In the genomic region with DNA sequence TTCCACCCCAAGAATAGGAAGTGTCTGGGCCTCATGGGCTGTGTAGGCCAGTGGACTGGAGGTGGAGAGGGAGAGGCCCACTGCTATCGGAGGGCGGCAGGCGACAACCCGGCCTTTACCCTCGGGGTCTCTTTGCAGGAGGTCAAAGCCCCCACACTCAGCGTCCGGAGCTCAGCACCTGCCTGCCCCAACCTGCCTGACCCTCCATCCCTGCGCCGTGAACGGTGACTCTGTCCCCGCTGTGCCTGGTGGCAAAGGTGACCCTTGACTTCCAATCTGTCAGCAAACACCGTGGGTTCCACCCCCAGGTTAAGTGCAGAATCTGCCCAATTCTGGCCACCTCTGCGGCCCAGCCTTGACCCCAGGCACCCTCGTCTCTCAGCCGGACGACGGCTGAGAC, we compare ENCODE assay signal across 27 cellular contexts. TPM values are rescaled to one million over a fixed set of nuclear protein-coding genes. Genes with fewer than 3 reads are reported as not detected.
DNase-seq lines count a peak whose midpoint lies in the region; ATAC-seq, FAIRE-seq and TF ChIP-seq lines count a peak whose summit lies in the region.
"Had no signal": no experiment of that assay in that cellular context is flagged by ENCODE, and none has a peak within 500 bp of the region (broad histone marks: within the 10 kb centered on the region; RNA-seq: fewer than 3 reads in every experiment).

No MANE protein-coding gene starts in this region.

- intact Hi-C loops in natural killer cell (cut with micrococcal nuclease) = no loop called here
- intact Hi-C loops in Calu3 (cut with micrococcal nuclease; ENCODE audit: unreplicated experiment) = no loop called here

- peaks cover 3 to 8% of the 10 kb centered on the region in 2 donors for H3K27me3 Mint-ChIP-seq in natural killer cell treated with Interleukin-12 subunit alpha and Interleukin-12 subunit beta and Interleukin-15 and Interleukin-18, amount 100 ng/mL, for 72 hours
- peaks cover 0 to 6% of the 10 kb centered on the region in 2 donors for H3K27me3 Mint-ChIP-seq in natural killer cell (ENCODE audit: low read depth in 2 of 2)
- peaks cover 63% of the 10 kb centered on the region for H3K27me3 Mint-ChIP-seq in H9 (ENCODE audit: low read depth)
- H3K27me3 Mint-ChIP-seq in Calu3 (ENCODE audit: unreplicated experiment) = peaks cover 61% of the 10 kb centered on the region
- H3K27me3 Mint-ChIP-seq: CD4-positive, CD25-positive, alpha-beta regulatory T cell had no signal

- H3K4me1 Mint-ChIP-seq in natural killer cell treated with Interleukin-12 subunit alpha and Interleukin-12 subunit beta and Interleukin-15 and Interleukin-18, amount 100 ng/mL, for 72 hours (ENCODE audit: low read depth in 2 of 2) = peaks cover 8 to 9% of the 10 kb centered on the region in 2 donors
- H3K4me1 Mint-ChIP-seq in natural killer cell = peaks cover 0 to 14% of the 10 kb centered on the region in 2 donors
- peaks cover 3 to 19% of the 10 kb centered on the region in 2 experiments for H3K4me1 Mint-ChIP-seq in H9
- H3K4me1 Mint-ChIP-seq in Calu3 (ENCODE audit: low read depth, unreplicated experiment) = no peaks in the 10 kb centered on the region
- H3K4me1 Mint-ChIP-seq: B cell, CD14-positive monocyte had no signal

- H3K56ac ChIP-seq in H9 (ENCODE audit: insufficient read length, low read depth, low read length) = no peak overlapping the region
- no peak overlapping the region for H3K56ac ChIP-seq in H1 (replicated peaks; ENCODE audit: insufficient read length, low read depth, low read length)

- H3K36me3 ChIP-seq in H1 (ENCODE audit: control insufficient read depth in 2 of 4, insufficient read depth in 4 of 4, low read length in 3 of 4) (no peaks in the 10 kb centered on the region), neuronal stem cell (replicated peaks in 1 of 2; ENCODE audit: control insufficient read depth in 2 of 2, insufficient read depth in 2 of 2, low read length in 2 of 2) (no peaks in the 10 kb centered on the region)

- H3K18ac ChIP-seq in H9 (ENCODE audit: insufficient read length, low read depth, low read length) (no peak overlapping the region), H1 (ENCODE audit: extremely low read depth, low read length) (no peak overlapping the region), neuronal stem cell (ENCODE audit: low read length) (peak overlapping the region; percentile 33)

- H2AFZ ChIP-seq in H9 (ENCODE audit: low read length) = no peak overlapping the region
- H2AFZ ChIP-seq in H1 (ENCODE audit: low read length) = no peak overlapping the region
- no peak overlapping the region for H2AFZ ChIP-seq in neuronal stem cell (ENCODE audit: low read length)

- H2BK20ac ChIP-seq in H9 (ENCODE audit: low read depth, low read length, poor library complexity, severe bottlenecking) = no peak overlapping the region
- no peak overlapping the region for H2BK20ac ChIP-seq in H1 (ENCODE audit: low read length)

- H4K8ac ChIP-seq in H9 (replicated peaks; ENCODE audit: insufficient read length, low read depth, low read length) = no peak overlapping the region
- H4K8ac ChIP-seq in H1 (ENCODE audit: extremely low read depth, insufficient read depth, low read length) = peak overlapping the region; percentile 80; the same call in 1 of the 2 replicates
- H4K8ac ChIP-seq in neuronal stem cell (ENCODE audit: low read depth, low read length) = no peak overlapping the region

- H3K4me1 ChIP-seq in H9 (ENCODE audit: insufficient read depth, low read length) = no peaks in the 10 kb centered on the region
- H3K4me1 ChIP-seq in H1 (replicated peaks in 1 of 4; ENCODE audit: control insufficient read depth in 3 of 4, insufficient read depth in 4 of 4, low read length in 3 of 4) = peaks cover 0 to 2% (median 2%) of the 10 kb centered on the region in 4 experiments; a peak in 3 of 7 replicates
- peaks cover 7 to 15% of the 10 kb centered on the region in 2 donors for H3K4me1 ChIP-seq in neuronal stem cell (ENCODE audit: control insufficient read depth in 2 of 2, insufficient read depth in 1 of 2, low read depth in 1 of 2, low read length in 2 of 2)

- no peak overlapping the region for H3K4me3 ChIP-seq in H1 (ENCODE audit: extremely low read depth in 1 of 4, insufficient read depth in 2 of 4, low read depth in 3 of 4, low read length in 4 of 4)
- no peak overlapping the region for H3K4me3 ChIP-seq in neuronal stem cell (ENCODE audit: low read length in 2 of 2)

- no peak overlapping the region for H3K4me2 ChIP-seq in H9 (ENCODE audit: insufficient read depth, insufficient read length, low read length)
- no peak overlapping the region for H3K4me2 ChIP-seq in H1 (ENCODE audit: insufficient read depth in 1 of 2, low read depth in 2 of 2, low read length in 2 of 2)
- H3K4me2 ChIP-seq in neuronal stem cell (ENCODE audit: insufficient read depth, low read length, poor library complexity, severe bottlenecking) = no peak overlapping the region

- H4K91ac ChIP-seq in H9 (ENCODE audit: insufficient read length, low read depth, low read length) (no peak overlapping the region), H1 (replicated peaks; ENCODE audit: insufficient read length, low read length) (no peak overlapping the region), neuronal stem cell (ENCODE audit: low read depth, low read length, poor library complexity) (no peak overlapping the region)

- H2AK5ac ChIP-seq in H9 (ENCODE audit: insufficient read length, low read length) = no peak overlapping the region
- H2AK5ac ChIP-seq in H1 (ENCODE audit: low read depth, low read length) = no peak overlapping the region
- no peak overlapping the region for H2AK5ac ChIP-seq in neuronal stem cell (ENCODE audit: low read depth, low read length)

- H3K14ac ChIP-seq in H9 (ENCODE audit: insufficient read depth, low read length) (peak overlapping the region; percentile 61; the same call in 1 of the 2 replicates), H1 (ENCODE audit: insufficient read length) (no peak overlapping the region), neuronal stem cell (ENCODE audit: low read length) (peak overlapping the region; percentile 92)

- no peak overlapping the region for H3K4me3 Mint-ChIP-seq in natural killer cell treated with Interleukin-12 subunit alpha and Interleukin-12 subunit beta and Interleukin-15 and Interleukin-18, amount 100 ng/mL, for 72 hours
- no peak overlapping the region for H3K4me3 Mint-ChIP-seq in natural killer cell
- no peak overlapping the region for H3K4me3 Mint-ChIP-seq in H9
- H3K4me3 Mint-ChIP-seq in Calu3 (ENCODE audit: low read depth, unreplicated experiment) = no peak overlapping the region
- H3K4me3 Mint-ChIP-seq: B cell; CD4-positive, alpha-beta memory T cell; CD4-positive, CD25-positive, alpha-beta regulatory T cell; CD8-positive, alpha-beta memory T cell had no signal

- H2BK15ac ChIP-seq in H9 (ENCODE audit: low read depth, low read length) (no peak overlapping the region), H1 (ENCODE audit: low read length) (no peak overlapping the region), neuronal stem cell (ENCODE audit: low read length) (no peak overlapping the region)

- no peak for ATAC-seq in natural killer cell treated with Interleukin-12 subunit alpha and Interleukin-12 subunit beta and Interleukin-15 and Interleukin-18, amount 100 ng/mL, for 72 hours
- ATAC-seq in natural killer cell = no peak
- ATAC-seq in GM21528 (IDR thresholded peaks at IDR 0.05; ENCODE audit: low FRiP score, unreplicated experiment) = no peak

- H3T11ph ChIP-seq in H9 (ENCODE audit: low read length) = no peak overlapping the region

- no peaks in the 10 kb centered on the region for H3K36me3 Mint-ChIP-seq in natural killer cell treated with Interleukin-12 subunit alpha and Interleukin-12 subunit beta and Interleukin-15 and Interleukin-18, amount 100 ng/mL, for 72 hours
- H3K36me3 Mint-ChIP-seq in natural killer cell (no peaks in the 10 kb centered on the region), H9 (ENCODE audit: insufficient read depth in 1 of 3, low read depth in 3 of 3) (no peaks in the 10 kb centered on the region), Calu3 (ENCODE audit: insufficient read depth, unreplicated experiment) (no peaks in the 10 kb centered on the region)
- H3K36me3 Mint-ChIP-seq: CD14-positive monocyte; CD4-positive, alpha-beta memory T cell; CD4-positive, CD25-positive, alpha-beta regulatory T cell; CD8-positive, alpha-beta memory T cell had no signal

- H3K79me1 ChIP-seq in H9 (ENCODE audit: insufficient read depth, low read depth, low read length, poor library complexity, severe bottlenecking) (no peaks in the 10 kb centered on the region), H1 (ENCODE audit: low read depth, low read length) (no peaks in the 10 kb centered on the region), neuronal stem cell (ENCODE audit: low read depth, low read length) (no peaks in the 10 kb centered on the region)

- no peaks in the 10 kb centered on the region for H3K23me2 ChIP-seq in H9 (ENCODE audit: insufficient read length, low read depth, low read length, poor library complexity, severe bottlenecking)
- peaks cover 12% of the 10 kb centered on the region for H3K23me2 ChIP-seq in H1 (ENCODE audit: low read depth, low read length)

- H3K79me2 ChIP-seq in H9 (ENCODE audit: insufficient read depth, low read length) = no peaks in the 10 kb centered on the region
- no peaks in the 10 kb centered on the region for H3K79me2 ChIP-seq in H1 (ENCODE audit: control insufficient read depth in 1 of 2, insufficient read depth in 2 of 2, low read length in 2 of 2)

- TF ChIP-seq CTCF in natural killer cell (IDR thresholded peaks at IDR 0.05) (no peak), H9 (conservative IDR thresholded peaks at IDR 0.05) (no peak), H1 (IDR thresholded peaks at IDR 0.05; ENCODE audit: control extremely low read depth in 1 of 3, insufficient read depth in 1 of 3, low read depth in 1 of 3, low read length in 3 of 3) (no peak), Calu3 (IDR thresholded peaks at IDR 0.05; ENCODE audit: unreplicated experiment) (no peak)

- H3K27me3 ChIP-seq in H9 (ENCODE audit: insufficient read depth, low read length) (peaks cover 2% of the 10 kb centered on the region; the same call in 1 of the 2 replicates), H1 (replicated peaks in 1 of 4; ENCODE audit: control insufficient read depth in 3 of 4, extremely low read depth in 1 of 4, insufficient read depth in 3 of 4, low read length in 3 of 4) (peaks cover 1 to 13% (median 8%) of the 10 kb centered on the region in 4 experiments), neuronal stem cell (ENCODE audit: control insufficient read depth in 3 of 3, insufficient read depth in 3 of 3, low read depth in 1 of 3, low read length in 3 of 3) (peaks cover 0 to 14% (median 3%) of the 10 kb centered on the region in 3 experiments)

- peak; percentile 51 for DNase-seq in natural killer cell treated with Interleukin-12 subunit alpha and Interleukin-12 subunit beta and Interleukin-15 and Interleukin-18, amount 100 ng/mL, for 72 hours (ENCODE audit: low spot score)
- DNase-seq in natural killer cell (no peak), H9 (no peak), H1 (ENCODE audit: low read depth in 1 of 2, low spot score in 2 of 2) (no peak), neuronal stem cell (ENCODE audit: low spot score) (no peak), AG08396 (ENCODE audit: low spot score) (no peak), Calu3 (no peak)
- DNase-seq: 8988T; ACHN; AML-193; C1 segment of cervical spinal cord; CD4-positive, alpha-beta memory T cell; CD4-positive, CD25-positive, alpha-beta regulatory T cell; CD8-positive, alpha-beta memory T cell; COR-L47; DMS79 treated with DMSO at 0.1 percent for 48 hours; GF-D8 had no signal

- no peak overlapping the region for H3K23ac ChIP-seq in H9 (ENCODE audit: insufficient read length, low read depth, low read length)
- H3K23ac ChIP-seq in H1 (ENCODE audit: insufficient read length) = no peak overlapping the region
- peak overlapping the region; percentile 38 for H3K23ac ChIP-seq in neuronal stem cell (ENCODE audit: low read depth, low read length, poor library complexity)

- H2BK5ac ChIP-seq in H9 (ENCODE audit: insufficient read length, low read length) = no peak overlapping the region
- no peak overlapping the region for H2BK5ac ChIP-seq in H1 (ENCODE audit: low read depth, low read length)
- H2BK5ac ChIP-seq in neuronal stem cell (ENCODE audit: low read length) = peak overlapping the region; percentile 35

- no peak overlapping the region for H4K5ac ChIP-seq in H9 (ENCODE audit: insufficient read length, low read depth, low read length)
- H4K5ac ChIP-seq in H1 (ENCODE audit: insufficient read length, low read depth, low read length) = no peak overlapping the region

- H3K27ac Mint-ChIP-seq in natural killer cell treated with Interleukin-12 subunit alpha and Interleukin-12 subunit beta and Interleukin-15 and Interleukin-18, amount 100 ng/mL, for 72 hours = no peak overlapping the region
- H3K27ac Mint-ChIP-seq in natural killer cell (no peak overlapping the region), H9 (no peak overlapping the region), Calu3 (ENCODE audit: unreplicated experiment) (no peak overlapping the region)
- H3K27ac Mint-ChIP-seq: B cell; CD14-positive monocyte; CD4-positive, alpha-beta memory T cell; CD4-positive, CD25-positive, alpha-beta regulatory T cell; CD8-positive, alpha-beta memory T cell had no signal

- H2BK120ac ChIP-seq in H9 (ENCODE audit: low read depth, low read length, poor library complexity, severe bottlenecking) (no peak overlapping the region), H1 (replicated peaks; ENCODE audit: low read depth, low read length) (no peak overlapping the region), neuronal stem cell (ENCODE audit: low read depth, low read length) (no peak overlapping the region)

- H3K9me3 Mint-ChIP-seq in natural killer cell treated with Interleukin-12 subunit alpha and Interleukin-12 subunit beta and Interleukin-15 and Interleukin-18, amount 100 ng/mL, for 72 hours = no peaks in the 10 kb centered on the region
- H3K9me3 Mint-ChIP-seq in natural killer cell (no peaks in the 10 kb centered on the region), H9 (peaks cover 0 to 4% of the 10 kb centered on the region in 2 experiments; a peak in 1 of 5 replicates), Calu3 (ENCODE audit: low read depth, unreplicated experiment) (no peaks in the 10 kb centered on the region)
- H3K9me3 Mint-ChIP-seq: CD4-positive, alpha-beta memory T cell; CD8-positive, alpha-beta memory T cell had no signal

- POLR2A ChIA-PET in H1 (lab: Charles Lee; ENCODE audit: partially characterized antibody) = no interaction called here

- no TSS peak for BruUV-seq in Calu3 (replicated peaks; lab: Mats Ljungman, UMichigan)

- no peak for TF ChIP-seq RAD21 in H1 (IDR thresholded peaks at IDR 0.05 in 1 of 2, conservative IDR thresholded peaks at IDR 0.05 in 1 of 2; ENCODE audit: low read depth in 2 of 2, low read length in 2 of 2)

- H2BK12ac ChIP-seq in H9 (ENCODE audit: insufficient read length, low read depth, low read length) = no peak overlapping the region
- no peak overlapping the region for H2BK12ac ChIP-seq in H1 (ENCODE audit: low read depth, low read length)
- no peak overlapping the region for H2BK12ac ChIP-seq in neuronal stem cell (ENCODE audit: low read length)

- H4K20me1 ChIP-seq in H9 (ENCODE audit: control insufficient read depth, insufficient read depth, insufficient read length) (no peaks in the 10 kb centered on the region), H1 (replicated peaks in 1 of 2; ENCODE audit: control insufficient read depth in 1 of 2, insufficient read depth in 2 of 2, low read length in 2 of 2) (peaks cover 0 to 13% of the 10 kb centered on the region in 2 experiments)

- TF ChIP-seq POLR2A in H1 (IDR thresholded peaks at IDR 0.05; ENCODE audit: control extremely low read depth in 1 of 2, low read depth in 2 of 2, low read length in 2 of 2) = no peak

- H3K4ac ChIP-seq in H9 (ENCODE audit: low read depth, low read length) (no peak overlapping the region), H1 (replicated peaks; ENCODE audit: insufficient read length, low read depth, low read length) (no peak overlapping the region), neuronal stem cell (ENCODE audit: low read length) (no peak overlapping the region)

- H3K27ac ChIP-seq in H9 (ENCODE audit: insufficient read length, low read depth, low read length) (no peak overlapping the region), H1 (ENCODE audit: low read depth, low read length) (no peak overlapping the region), neuronal stem cell (replicated peaks; ENCODE audit: low read length) (no peak overlapping the region)

- WGBS in H9 (ENCODE audit: extremely low coverage, insufficient read length, low lambda C conversion rate) = no CpG with 5 or more reads among the region's 17 CpGs
- 80% methylated on average over 10 of the region's 17 CpGs; no CpG with 5 or more reads in 1 of the 2 experiments for WGBS in H1 (ENCODE audit: extremely low coverage in 1 of 2, insufficient coverage in 1 of 2, insufficient read length in 1 of 2, insufficient replicate concordance in 2 of 2, low coverage in 1 of 2, low lambda C conversion rate in 2 of 2, missing lambda C conversion rate in 1 of 2), 2 experiments
- WGBS in neuronal stem cell (ENCODE audit: extremely low coverage in 2 of 2, insufficient read length in 2 of 2, insufficient replicate concordance in 1 of 2), 2 donors = no CpG with 5 or more reads among the region's 17 CpGs

- CTCF ChIA-PET in H1 (lab: Charles Lee; ENCODE audit: partially characterized antibody) (interaction anchor here (0.6 to 4.9 kb wide), 7 partner anchors 11 to 191 kb away, joined by 3 to 28 read pairs (median 9); no protein-coding TSS in a partner anchor), Calu3 (lab: Charles Lee) (no interaction called here)

- no peak overlapping the region for H3K9ac ChIP-seq in H9 (ENCODE audit: extremely low read depth, insufficient read length, low read length)
- no peak overlapping the region for H3K9ac ChIP-seq in H1 (replicated peaks in 1 of 4; ENCODE audit: extremely low read depth in 1 of 4, low read depth in 3 of 4, low read length in 3 of 4)
- H3K9ac ChIP-seq in neuronal stem cell (ENCODE audit: low read depth, low read length, poor library complexity) = no peak overlapping the region

- H3K9me3 ChIP-seq in H9 (ENCODE audit: control insufficient read depth, low read depth, low read length) (no peaks in the 10 kb centered on the region), H1 (ENCODE audit: insufficient read depth in 2 of 2, low read depth in 1 of 2, low read length in 1 of 2) (0 out of 4 replicates have a peak, but pooled peaks cover 0 to 3% of the 10 kb centered on the region in 2 experiments), neuronal stem cell (replicated peaks in 1 of 2; ENCODE audit: control insufficient read depth in 2 of 2, insufficient read depth in 1 of 2, low read depth in 1 of 2, low read length in 2 of 2) (peaks cover 0 to 6% of the 10 kb centered on the region in 2 donors)

- TF ChIP-seq EP300 in H1 (IDR thresholded peaks at IDR 0.05; ENCODE audit: borderline replicate concordance in 1 of 2, low read depth in 2 of 2, low read length in 2 of 2) = no peak

- no peak for FAIRE-seq in H1 (lab: Jason Lieb, UNC)
- FAIRE-seq: A204.1, D721Med, G401.6, GM12891, GM18507 had no signal

RNA-seq across cellular contexts. Expression of a gene that starts 15.7 kb away (rescaled TPM):
- total RNA-seq in natural killer cell treated with Interleukin-12 subunit alpha and Interleukin-12 subunit beta and Interleukin-15 and Interleukin-18, amount 100 ng/mL, for 72 hours = not detected
- not detected for total RNA-seq in natural killer cell
- 0.35 and 0.88 TPM in 2 replicates for total RNA-seq in H9 (2021)
- 2.0 and 3.3 TPM in 2 replicates for total RNA-seq in H1 (2021; fragmentation: NEBNext Ultra II Directional; extraction: Animal tissue kit (Norgen Biotek cat#: 25700))
- polyA plus RNA-seq in H1 (2011; rRNA removed) = 3.6 and 5.3 TPM in 2 replicates
- polyA plus RNA-seq in H1 (2011; cell fraction: cytosol; rRNA removed) = 6.1 TPM
- polyA plus RNA-seq in H1 (2011; cell fraction: nucleus; rRNA removed) = 9.4 TPM
- 2.3 to 3.6 TPM (median 3.1 TPM) in 4 replicates for polyA plus RNA-seq in H1 (2012, experiment 1 of 2)
- polyA plus RNA-seq in H1 (2012, experiment 2 of 2) = 2.3 TPM
- 0.73 TPM for polyA plus RNA-seq in H1 (2013, experiment 1 of 2)
- polyA plus RNA-seq in H1 (2013, experiment 2 of 2) = 0.92 TPM
- 2.3 and 4.0 TPM in 2 replicates for polyA minus RNA-seq in H1 (2011; rRNA and poly(A)+ RNA removed)
- polyA minus RNA-seq in H1 (2011; cell fraction: cytosol; rRNA and poly(A)+ RNA removed) = 4.0 TPM
- polyA minus RNA-seq in H1 (2011; cell fraction: nucleus; rRNA and poly(A)+ RNA removed) = 4.2 TPM
- 0.13 TPM for polyA plus RNA-seq in neuronal stem cell (2013, experiment 1 of 2)
- 0.14 TPM for polyA plus RNA-seq in neuronal stem cell (2013, experiment 2 of 2)
- 0.54 and 1.5 TPM in 2 replicates for total RNA-seq in Calu3 (2022)
- total RNA-seq: CD4-positive, alpha-beta memory T cell had no signal
- polyA plus RNA-seq: AG04450; BJ; CD14-positive monocyte; CD8-positive, alpha-beta memory T cell had no signal
